16 cellular contexts compared by ENCODE assay signal in genomic region chr20:4036351-4036750, GRCh38. TPM values are rescaled to one million over a fixed set of nuclear protein-coding genes. Genes with fewer than 3 reads are reported as not detected.
A peak's percentile ranks its signal among the peaks of the same experiment; 100 is the strongest.
DNase-seq lines count a peak whose midpoint lies in the region; ATAC-seq and TF ChIP-seq lines count a peak whose summit lies in the region.
"Had no signal": no experiment of that assay in that cellular context is flagged by ENCODE, and none has a peak within 500 bp of the region (broad histone marks: within the 10 kb centered on the region; RNA-seq: fewer than 3 reads in every experiment).

No MANE protein-coding gene starts in this region.

- dilution Hi-C loops in IMR-90 (cut with HindIII; ENCODE audit: low sequenced_read_pairs, unreplicated experiment), result no loop called here

- DNase-seq in activated CD4-positive, alpha-beta memory T cell treated with anti-CD3 and anti-CD28 coated beads, Interleukin-2, amount 10 ng/mL, durations not matched to agents 7 days and 5 days, result peak; percentile 11
- no peak for DNase-seq in activated CD4-positive, alpha-beta memory T cell treated with anti-CD3 and anti-CD28 coated beads for 36 hours
- DNase-seq in IMR-90 (no peak), mesenchymal stem cell (no peak), DMS79 treated with DMSO at 0.1 percent for 48 hours (lab: John Stamatoyannopoulos, UW) (no peak), COLO668 (lab: John Stamatoyannopoulos, UW; ENCODE audit: unreplicated experiment) (no peak), DMS 273 (lab: John Stamatoyannopoulos, UW; ENCODE audit: unreplicated experiment) (no peak)
- DNase-seq: AML-193; CD4-positive, alpha-beta memory T cell; H7; MV-4-11; NCI-H1417 treated with DMSO at 0.1 percent for 48 hours; NCI-H2029; NCI-H2171 treated with DMSO at 0.1 percent for 48 hours; SHP77 treated with DMSO at 0.1 percent for 48 hours had no signal

- H3K9ac ChIP-seq in IMR-90 (ENCODE audit: low read depth, low read length) (no peak overlapping the region), mesenchymal stem cell (ENCODE audit: low read length) (no peak overlapping the region)

- no peaks in the 10 kb centered on the region for H3K27me3 ChIP-seq in IMR-90 (ENCODE audit: control insufficient read depth, insufficient read depth, low read length)
- no peaks in the 10 kb centered on the region for H3K27me3 ChIP-seq in mesenchymal stem cell (ENCODE audit: control insufficient read depth in 1 of 2, insufficient read depth in 1 of 2, low read length in 2 of 2)

- no peak for ATAC-seq in IMR-90 (ENCODE audit: low read depth)
- no peak for ATAC-seq in stimulated activated memory B cell treated with anti-CD40 and anti-IgM and Interleukin-4, amounts not matched to agents 10 μg/mL and 1 μg/mL and 100 μg/mL, for 72 hours

- H2BK12ac ChIP-seq in mesenchymal stem cell (ENCODE audit: low read length in 2 of 2), result peak overlapping the region; percentile 12 to 20

- WGBS in IMR-90 (ENCODE audit: extremely low coverage in 2 of 2, insufficient read length in 1 of 2), 2 experiments, result no CpG with 5 or more reads among the region's 7 CpGs
- WGBS in mesenchymal stem cell, result 87% methylated on average over 7 of the region's 7 CpGs

- peak overlapping the region; percentile 29; the same call in 1 of the 2 replicates for H3K4ac ChIP-seq in IMR-90 (ENCODE audit: low read depth, low read length)
- peak overlapping the region in 1 of 2 experiments; percentile 7 for H3K4ac ChIP-seq in mesenchymal stem cell (ENCODE audit: low read depth in 1 of 2, low read length in 2 of 2)

- H3K27ac ChIP-seq in IMR-90 (ENCODE audit: insufficient read depth, low read length) (no peak overlapping the region), mesenchymal stem cell (ENCODE audit: low read length, poor library complexity, severe bottlenecking) (no peak overlapping the region)

- peaks cover 15% of the 10 kb centered on the region for H3K9me1 ChIP-seq in IMR-90 (ENCODE audit: insufficient read depth, low read length)

- TF ChIP-seq POLR2A in IMR-90 (IDR thresholded peaks at IDR 0.05; ENCODE audit: low read depth, low read length), result no peak

- intact Hi-C loops in activated CD4-positive, alpha-beta memory T cell treated with anti-CD3 and anti-CD28 coated beads for 36 hours (cut with micrococcal nuclease), result no loop called here
- intact Hi-C loops in IMR-90 (cut with micrococcal nuclease), result no loop called here

- H3K4me1 Mint-ChIP-seq in activated CD4-positive, alpha-beta memory T cell treated with anti-CD3 and anti-CD28 coated beads, Interleukin-2, amount 10 ng/mL, durations not matched to agents 7 days and 5 days, result peaks cover 29% of the 10 kb centered on the region
- H3K4me1 Mint-ChIP-seq in activated CD4-positive, alpha-beta memory T cell treated with anti-CD3 and anti-CD28 coated beads for 36 hours (ENCODE audit: low read depth), result peaks cover 16% of the 10 kb centered on the region
- H3K4me1 Mint-ChIP-seq in stimulated activated memory B cell treated with anti-CD40 and anti-IgM and Interleukin-4, amounts not matched to agents 10 μg/mL and 1 μg/mL and 100 μg/mL, for 72 hours, result peaks cover 16% of the 10 kb centered on the region

- H3K56ac ChIP-seq in IMR-90 (ENCODE audit: extremely low read depth, insufficient read depth, low read length), result no peak overlapping the region

- H4K91ac ChIP-seq in IMR-90 (ENCODE audit: insufficient read depth, low read depth, low read length), result peak overlapping the region; percentile 75
- peak overlapping the region; percentile 12 for H4K91ac ChIP-seq in mesenchymal stem cell (ENCODE audit: low read length)

- no peak overlapping the region for H2BK15ac ChIP-seq in IMR-90 (ENCODE audit: low read depth, low read length)
- peak overlapping the region; percentile 83 for H2BK15ac ChIP-seq in mesenchymal stem cell (ENCODE audit: low read depth, poor library complexity, severe bottlenecking)

- CTCF ChIA-PET in activated CD4-positive, alpha-beta memory T cell treated with anti-CD3 and anti-CD28 coated beads, Interleukin-2, amount 10 ng/mL, durations not matched to agents 7 days and 5 days (lab: Charles Lee), result interaction anchor here (1.1 to 1.6 kb wide), 3 partner anchors 16 to 49 kb away, joined by 4 to 6 read pairs (median 4); no protein-coding TSS in a partner anchor
- CTCF ChIA-PET in activated CD4-positive, alpha-beta memory T cell treated with anti-CD3 and anti-CD28 coated beads for 36 hours (lab: Charles Lee), result no interaction called here
- CTCF ChIA-PET in IMR-90 (lab: Yijun Ruan, JAX), result interaction anchor here (0.6 kb wide), 3 partner anchors 15 to 36 kb away, joined by 4 to 7 read pairs (median 5); no protein-coding TSS in a partner anchor

- H3K4me3 ChIP-seq in IMR-90 (ENCODE audit: insufficient read depth, low read depth, low read length), result no peak overlapping the region
- no peak overlapping the region for H3K4me3 ChIP-seq in mesenchymal stem cell (ENCODE audit: insufficient read depth in 1 of 2, low read depth in 1 of 2, low read length in 2 of 2)

- no peaks in the 10 kb centered on the region for H3K9me3 ChIP-seq in IMR-90 (ENCODE audit: control insufficient read depth, insufficient read depth, low read length)
- H3K9me3 ChIP-seq in mesenchymal stem cell (ENCODE audit: control insufficient read depth, low read length), result no peaks in the 10 kb centered on the region

- H3K4me3 Mint-ChIP-seq in activated CD4-positive, alpha-beta memory T cell treated with anti-CD3 and anti-CD28 coated beads, Interleukin-2, amount 10 ng/mL, durations not matched to agents 7 days and 5 days, result no peak overlapping the region
- no peak overlapping the region for H3K4me3 Mint-ChIP-seq in activated CD4-positive, alpha-beta memory T cell treated with anti-CD3 and anti-CD28 coated beads for 36 hours
- no peak overlapping the region for H3K4me3 Mint-ChIP-seq in stimulated activated memory B cell treated with anti-CD40 and anti-IgM and Interleukin-4, amounts not matched to agents 10 μg/mL and 1 μg/mL and 100 μg/mL, for 72 hours
- H3K4me3 Mint-ChIP-seq: CD4-positive, alpha-beta memory T cell had no signal

- H2BK120ac ChIP-seq in IMR-90 (ENCODE audit: low read depth, low read length) (peak overlapping the region; percentile 19; the same call in 1 of the 2 replicates), mesenchymal stem cell (ENCODE audit: low read depth, low read length) (no peak overlapping the region)

- H3K36me3 ChIP-seq in IMR-90 (ENCODE audit: control insufficient read depth, insufficient read depth, low read length), result no peaks in the 10 kb centered on the region
- no peaks in the 10 kb centered on the region for H3K36me3 ChIP-seq in mesenchymal stem cell (ENCODE audit: control insufficient read depth in 1 of 2, insufficient read depth in 2 of 2, low read depth in 1 of 2, low read length in 2 of 2)

- H3K79me1 ChIP-seq in IMR-90 (ENCODE audit: low read depth in 1 of 2, low read length in 2 of 2) (peaks cover 0 to 4% of the 10 kb centered on the region in 2 experiments; a peak in 1 of 4 replicates), mesenchymal stem cell (replicated peaks; ENCODE audit: low read length, poor library complexity, severe bottlenecking) (no peaks in the 10 kb centered on the region)

- in situ Hi-C loops in IMR-90 (cut with MboI; ENCODE audit: low sequenced_read_pairs), result no loop called here

- no peak for TF ChIP-seq RAD21 in IMR-90 (IDR thresholded peaks at IDR 0.05; ENCODE audit: low read length)

- H3K4me2 ChIP-seq in IMR-90 (ENCODE audit: low read depth, low read length), result no peak overlapping the region
- no peak overlapping the region for H3K4me2 ChIP-seq in mesenchymal stem cell (ENCODE audit: low read length, poor library complexity, severe bottlenecking)

- peak overlapping the region; percentile 67 for H2BK20ac ChIP-seq in IMR-90 (ENCODE audit: low read depth, low read length)

- TF ChIP-seq CTCF in IMR-90 (conservative IDR thresholded peaks at IDR 0.05; ENCODE audit: low read depth, low read length), result no peak

- H3K9me3 Mint-ChIP-seq in activated CD4-positive, alpha-beta memory T cell treated with anti-CD3 and anti-CD28 coated beads, Interleukin-2, amount 10 ng/mL, durations not matched to agents 7 days and 5 days, result peaks cover 3% of the 10 kb centered on the region
- H3K9me3 Mint-ChIP-seq in activated CD4-positive, alpha-beta memory T cell treated with anti-CD3 and anti-CD28 coated beads for 36 hours, result no peaks in the 10 kb centered on the region
- H3K9me3 Mint-ChIP-seq in stimulated activated memory B cell treated with anti-CD40 and anti-IgM and Interleukin-4, amounts not matched to agents 10 μg/mL and 1 μg/mL and 100 μg/mL, for 72 hours, result no peaks in the 10 kb centered on the region
- H3K9me3 Mint-ChIP-seq: CD4-positive, alpha-beta memory T cell had no signal

- H2AK5ac ChIP-seq in IMR-90 (ENCODE audit: low read depth, low read length) (peak overlapping the region; percentile 78), mesenchymal stem cell (ENCODE audit: low read length, severe bottlenecking) (no peak overlapping the region)

- no TSS peak for BruUV-seq in IMR-90 (replicated peaks; lab: Mats Ljungman, UMichigan)

- H3K36me3 Mint-ChIP-seq in activated CD4-positive, alpha-beta memory T cell treated with anti-CD3 and anti-CD28 coated beads, Interleukin-2, amount 10 ng/mL, durations not matched to agents 7 days and 5 days (ENCODE audit: low read depth), result peaks cover 2% of the 10 kb centered on the region
- no peaks in the 10 kb centered on the region for H3K36me3 Mint-ChIP-seq in activated CD4-positive, alpha-beta memory T cell treated with anti-CD3 and anti-CD28 coated beads for 36 hours
- H3K36me3 Mint-ChIP-seq in stimulated activated memory B cell treated with anti-CD40 and anti-IgM and Interleukin-4, amounts not matched to agents 10 μg/mL and 1 μg/mL and 100 μg/mL, for 72 hours, result no peaks in the 10 kb centered on the region
- H3K36me3 Mint-ChIP-seq: CD4-positive, alpha-beta memory T cell had no signal

- H3K4me1 ChIP-seq in IMR-90 (ENCODE audit: control insufficient read depth, insufficient read depth, low read length) (peaks cover 9% of the 10 kb centered on the region), mesenchymal stem cell (ENCODE audit: control insufficient read depth, insufficient read depth, low read depth, low read length) (peaks cover 7% of the 10 kb centered on the region)

- H3K14ac ChIP-seq in IMR-90 (replicated peaks; ENCODE audit: low read depth, low read length) (peak overlapping the region; percentile 51), mesenchymal stem cell (ENCODE audit: low read length in 2 of 2) (no peak overlapping the region)

- peak overlapping the region; percentile 19 for H3K27ac Mint-ChIP-seq in activated CD4-positive, alpha-beta memory T cell treated with anti-CD3 and anti-CD28 coated beads, Interleukin-2, amount 10 ng/mL, durations not matched to agents 7 days and 5 days
- no peak overlapping the region for H3K27ac Mint-ChIP-seq in activated CD4-positive, alpha-beta memory T cell treated with anti-CD3 and anti-CD28 coated beads for 36 hours
- H3K27ac Mint-ChIP-seq in stimulated activated memory B cell treated with anti-CD40 and anti-IgM and Interleukin-4, amounts not matched to agents 10 μg/mL and 1 μg/mL and 100 μg/mL, for 72 hours, result peak overlapping the region; percentile 39

- H3K18ac ChIP-seq in IMR-90 (ENCODE audit: low read depth, low read length), result no peak overlapping the region
- H3K18ac ChIP-seq in mesenchymal stem cell (ENCODE audit: low read depth in 1 of 2, low read length in 2 of 2), result peak overlapping the region in 1 of 2 experiments; percentile 5

- peaks cover 3% of the 10 kb centered on the region for H3K27me3 Mint-ChIP-seq in activated CD4-positive, alpha-beta memory T cell treated with anti-CD3 and anti-CD28 coated beads, Interleukin-2, amount 10 ng/mL, durations not matched to agents 7 days and 5 days
- H3K27me3 Mint-ChIP-seq in activated CD4-positive, alpha-beta memory T cell treated with anti-CD3 and anti-CD28 coated beads for 36 hours, result no peaks in the 10 kb centered on the region
- no peaks in the 10 kb centered on the region for H3K27me3 Mint-ChIP-seq in stimulated activated memory B cell treated with anti-CD40 and anti-IgM and Interleukin-4, amounts not matched to agents 10 μg/mL and 1 μg/mL and 100 μg/mL, for 72 hours
- H3K27me3 Mint-ChIP-seq: CD4-positive, alpha-beta memory T cell had no signal

- peak overlapping the region; percentile 3 for H2AFZ ChIP-seq in IMR-90 (replicated peaks; ENCODE audit: low read length, poor library complexity)
- no peak overlapping the region for H2AFZ ChIP-seq in mesenchymal stem cell (ENCODE audit: low read depth, low read length)

- POLR2A ChIA-PET in activated CD4-positive, alpha-beta memory T cell treated with anti-CD3 and anti-CD28 coated beads, Interleukin-2, amount 10 ng/mL, durations not matched to agents 7 days and 5 days (lab: Charles Lee), result no interaction called here
- POLR2A ChIA-PET in activated CD4-positive, alpha-beta memory T cell treated with anti-CD3 and anti-CD28 coated beads for 36 hours (lab: Charles Lee), result interaction anchor here (0.6 kb wide), 1 partner anchor 25 kb away, joined by 3 read pairs; no protein-coding TSS in a partner anchor
- POLR2A ChIA-PET in IMR-90 (lab: Charles Lee; ENCODE audit: unreplicated experiment), result no interaction called here

- H3K23ac ChIP-seq in IMR-90 (ENCODE audit: low read depth, low read length) (peak overlapping the region; percentile 59; the same call in 1 of the 2 replicates), mesenchymal stem cell (ENCODE audit: low read length in 2 of 2) (no peak overlapping the region)

- no peaks in the 10 kb centered on the region for H4K20me1 ChIP-seq in IMR-90 (ENCODE audit: insufficient read depth, low read length)

- no peak overlapping the region for H4K5ac ChIP-seq in IMR-90 (ENCODE audit: low read depth, low read length)

- no peak overlapping the region for H2BK5ac ChIP-seq in IMR-90 (ENCODE audit: low read depth, low read length, poor library complexity, severe bottlenecking)
- no peak overlapping the region for H2BK5ac ChIP-seq in mesenchymal stem cell (ENCODE audit: low read depth, low read length, poor library complexity, severe bottlenecking)

- no peak overlapping the region for H2AK9ac ChIP-seq in IMR-90 (replicated peaks; ENCODE audit: low read depth, low read length, poor library complexity)

- H4K8ac ChIP-seq in IMR-90 (ENCODE audit: low read depth in 2 of 2, low read length in 2 of 2) (no peak overlapping the region), mesenchymal stem cell (ENCODE audit: low read length) (no peak overlapping the region)

RNA-seq across cellular contexts. Expression of gene RNF24, which starts 21.0 kb away (rescaled TPM):
- 10 to 100 TPM; 15.9 to 18.8 TPM for total RNA-seq in activated CD4-positive, alpha-beta memory T cell treated with anti-CD3 and anti-CD28 coated beads, Interleukin-2, amount 10 ng/mL, durations not matched to agents 7 days and 5 days
- total RNA-seq in activated CD4-positive, alpha-beta memory T cell treated with anti-CD3 and anti-CD28 coated beads for 36 hours, result 10 to 100 TPM in 1 of 2 experiments, 1 to 10 TPM in 1; 9.9 to 11.6 TPM
- total RNA-seq in IMR-90 (2012; rRNA removed), result 11.3 and 12.5 TPM in 2 replicates
- polyA plus RNA-seq in IMR-90 (2012; rRNA removed), result 9.1 and 11.3 TPM in 2 replicates
- 6.6 and 7.3 TPM in 2 replicates for polyA plus RNA-seq in IMR-90 (2012; cell fraction: cytosol; rRNA removed)
- polyA plus RNA-seq in IMR-90 (2012; cell fraction: nucleus; rRNA removed; ENCODE audit: low replicate concordance), result 6.4 and 11.0 TPM in 2 replicates
- 57.4 TPM for polyA plus RNA-seq in mesenchymal stem cell (2013, experiment 1 of 2)
- polyA plus RNA-seq in mesenchymal stem cell (2013, experiment 2 of 2), result 56.4 TPM
